Comparison of ENCODE assay signal across 21 cellular contexts in genomic region chr7:92119213-92119759, GRCh38. TPM values are rescaled to one million over a fixed set of nuclear protein-coding genes. Genes with fewer than 3 reads are reported as not detected.
DNase-seq lines count a peak whose midpoint lies in the region; ATAC-seq and TF ChIP-seq lines count a peak whose summit lies in the region.
"Had no signal": no experiment of that assay in that cellular context is flagged by ENCODE, and none has a peak within 500 bp of the region (broad histone marks: within the 10 kb centered on the region; RNA-seq: fewer than 3 reads in every experiment).

No MANE protein-coding gene starts in this region.

- no peak overlapping the region for H2BK15ac ChIP-seq in H9 (ENCODE audit: low read depth, low read length)

- no peaks in the 10 kb centered on the region for H3K27me3 ChIP-seq in H9 (ENCODE audit: insufficient read depth, low read length)
- no peaks in the 10 kb centered on the region for H3K27me3 ChIP-seq in dorsolateral prefrontal cortex

- no peak overlapping the region for H3K18ac ChIP-seq in H9 (ENCODE audit: insufficient read length, low read depth, low read length)

- no peak overlapping the region for H3K4me3 ChIP-seq in dorsolateral prefrontal cortex

- H3K4me1 Mint-ChIP-seq in H9: no peaks in the 10 kb centered on the region
- no peaks in the 10 kb centered on the region for H3K4me1 Mint-ChIP-seq in mesothelial cell of epicardium

- H2AK5ac ChIP-seq in H9 (ENCODE audit: insufficient read length, low read length): no peak overlapping the region

- no peak overlapping the region for H4K8ac ChIP-seq in H9 (replicated peaks; ENCODE audit: insufficient read length, low read depth, low read length)

- H3K79me1 ChIP-seq in H9 (ENCODE audit: insufficient read depth, low read depth, low read length, poor library complexity, severe bottlenecking): no peaks in the 10 kb centered on the region

- no peak overlapping the region for H2BK12ac ChIP-seq in H9 (ENCODE audit: insufficient read length, low read depth, low read length)

- H3K4me2 ChIP-seq in H9 (ENCODE audit: insufficient read depth, insufficient read length, low read length): no peak overlapping the region

- no peak overlapping the region for H2AFZ ChIP-seq in H9 (ENCODE audit: low read length)

- H3K79me2 ChIP-seq in H9 (ENCODE audit: insufficient read depth, low read length): peaks cover 23% of the 10 kb centered on the region; the same call in 1 of the 2 replicates

- TF ChIP-seq CTCF in H9 (conservative IDR thresholded peaks at IDR 0.05) (no peak), mesothelial cell of epicardium (IDR thresholded peaks at IDR 0.05; ENCODE audit: unreplicated experiment) (no peak), dorsolateral prefrontal cortex (IDR thresholded peaks at IDR 0.05 in 54 of 56, conservative IDR thresholded peaks at IDR 0.05 in 2 of 56; ENCODE audit: low read depth in 1 of 56, partially characterized antibody in 56 of 56) (no peak)

- H3K27ac Mint-ChIP-seq in H9: peak overlapping the region in 2 of 3 experiments; percentile 19 to 65; a peak in 3 of 7 replicates
- peak overlapping the region; percentile 41 for H3K27ac Mint-ChIP-seq in mesothelial cell of epicardium

- no peak overlapping the region for H3K14ac ChIP-seq in H9 (ENCODE audit: insufficient read depth, low read length)

- H3K9ac ChIP-seq in H9 (ENCODE audit: extremely low read depth, insufficient read length, low read length): no peak overlapping the region

- H2BK20ac ChIP-seq in H9 (ENCODE audit: low read depth, low read length, poor library complexity, severe bottlenecking): no peak overlapping the region

- no peak overlapping the region for H4K5ac ChIP-seq in H9 (ENCODE audit: insufficient read length, low read depth, low read length)

- H3K36me3 Mint-ChIP-seq in H9 (ENCODE audit: insufficient read depth in 1 of 3, low read depth in 3 of 3) (peaks cover 40 to 69% (median 61%) of the 10 kb centered on the region in 3 experiments; a peak in 6 of 7 replicates), mesothelial cell of epicardium (peaks cover 61% of the 10 kb centered on the region)

- no peaks in the 10 kb centered on the region for H3K4me1 ChIP-seq in H9 (ENCODE audit: insufficient read depth, low read length)
- H3K4me1 ChIP-seq: Caco-2 had no signal

- H2BK5ac ChIP-seq in H9 (ENCODE audit: insufficient read length, low read length): no peak overlapping the region

- H3K9me3 Mint-ChIP-seq in H9 (no peaks in the 10 kb centered on the region), mesothelial cell of epicardium (peaks cover 25% of the 10 kb centered on the region)

- no peak overlapping the region for H4K91ac ChIP-seq in H9 (ENCODE audit: insufficient read length, low read depth, low read length)

- no peak overlapping the region for H3K4me3 Mint-ChIP-seq in H9
- H3K4me3 Mint-ChIP-seq in mesothelial cell of epicardium: no peak overlapping the region

- no peak overlapping the region for H3K4ac ChIP-seq in H9 (ENCODE audit: low read depth, low read length)

- ATAC-seq in GM21526 (IDR thresholded peaks at IDR 0.05; ENCODE audit: low FRiP score, unreplicated experiment) (no peak), GM19351 (IDR thresholded peaks at IDR 0.05; ENCODE audit: unreplicated experiment) (no peak)
- ATAC-seq: PC-3 had no signal

- H4K20me1 ChIP-seq in H9 (ENCODE audit: control insufficient read depth, insufficient read depth, insufficient read length): no peaks in the 10 kb centered on the region

- peak; percentile 6 for DNase-seq in NCI-H748 (lab: John Stamatoyannopoulos, UW; ENCODE audit: unreplicated experiment)
- DNase-seq in NCI-H748 treated with DMSO at 0.1 percent for 48 hours (lab: John Stamatoyannopoulos, UW): no peak
- no peak for DNase-seq in H9
- DNase-seq in astrocyte of the hippocampus (ENCODE audit: low read depth, low spot score): peak; percentile 5
- DNase-seq in mesothelial cell of epicardium (ENCODE audit: low spot score in 2 of 2, unreplicated experiment in 2 of 2): no peak
- no peak for DNase-seq in dorsolateral prefrontal cortex
- DNase-seq: 8988T, Caco-2, DMS79 treated with DMSO at 0.1 percent for 48 hours, GDM1, KBM-7, MM.1S, NCI-H1930, NCI-H524, PC-3 had no signal

- no peak overlapping the region for H3T11ph ChIP-seq in H9 (ENCODE audit: low read length)

- H3K23me2 ChIP-seq in H9 (ENCODE audit: insufficient read length, low read depth, low read length, poor library complexity, severe bottlenecking): no peaks in the 10 kb centered on the region

- intact Hi-C loops in dorsolateral prefrontal cortex (cut with DNase I): no loop called here

- no peak overlapping the region for H3K23ac ChIP-seq in H9 (ENCODE audit: insufficient read length, low read depth, low read length)

- H3K56ac ChIP-seq in H9 (ENCODE audit: insufficient read length, low read depth, low read length): no peak overlapping the region

- H2BK120ac ChIP-seq in H9 (ENCODE audit: low read depth, low read length, poor library complexity, severe bottlenecking): no peak overlapping the region

- H3K9me3 ChIP-seq in H9 (ENCODE audit: control insufficient read depth, low read depth, low read length): no peaks in the 10 kb centered on the region
- H3K9me3 ChIP-seq: Caco-2 had no signal

- WGBS in H9 (ENCODE audit: extremely low coverage, insufficient read length, low lambda C conversion rate): no CpG with 5 or more reads among the region's 1 CpG

- no peak overlapping the region for H3K27ac ChIP-seq in H9 (ENCODE audit: insufficient read length, low read depth, low read length)
- peak overlapping the region in 1 of 59 donors; percentile 8 for H3K27ac ChIP-seq in dorsolateral prefrontal cortex
- H3K27ac ChIP-seq: C4-2B, HL-60 had no signal

- H3K27me3 Mint-ChIP-seq in H9 (ENCODE audit: low read depth) (no peaks in the 10 kb centered on the region), mesothelial cell of epicardium (ENCODE audit: low read depth) (no peaks in the 10 kb centered on the region)

RNA-seq across cellular contexts. Expression of gene CYP51A1, which starts 15.0 kb away (rescaled TPM):
- 80.0 and 84.8 TPM in 2 replicates for total RNA-seq in H9 (2021)
- 46.3 to 51.0 TPM (median 47.3 TPM) in 3 replicates for total RNA-seq in mesothelial cell of epicardium
- 100 to 1,000 TPM in 18 of 120 experiments, 10 to 100 TPM in 102; 49.1 to 122 (median 85.7) TPM for total RNA-seq in dorsolateral prefrontal cortex

RNA-seq across cellular contexts. Expression of gene LRRD1, which starts 59.7 kb away (rescaled TPM):
- not detected in 2 replicates for total RNA-seq in H9 (2021)
- 0.42 to 0.51 TPM (median 0.50 TPM) in 3 replicates for total RNA-seq in mesothelial cell of epicardium
- 1 to 10 TPM in 50 of 120 experiments, under 1 TPM in 67, not detected in 3; 0.21 to 4.2 (median 0.92) TPM for total RNA-seq in dorsolateral prefrontal cortex
- total RNA-seq: Caco-2, H1, PC-3, SK-MEL-5 had no signal

Comparison
In these comparisons a context has a peak if more than half of its experiments do, and no peak if none do; other contexts are left out.
1. DNase-seq: peak in NCI-H748 (single experiment) and astrocyte of the hippocampus (single experiment); none in NCI-H748 treated with DMSO at 0.1 percent for 48 hours (single experiment), H9 (single experiment), mesothelial cell of epicardium (0 of 2) and dorsolateral prefrontal cortex (0 of 10).